ENCODE assay signal across 22 cellular contexts in the genomic region with DNA sequence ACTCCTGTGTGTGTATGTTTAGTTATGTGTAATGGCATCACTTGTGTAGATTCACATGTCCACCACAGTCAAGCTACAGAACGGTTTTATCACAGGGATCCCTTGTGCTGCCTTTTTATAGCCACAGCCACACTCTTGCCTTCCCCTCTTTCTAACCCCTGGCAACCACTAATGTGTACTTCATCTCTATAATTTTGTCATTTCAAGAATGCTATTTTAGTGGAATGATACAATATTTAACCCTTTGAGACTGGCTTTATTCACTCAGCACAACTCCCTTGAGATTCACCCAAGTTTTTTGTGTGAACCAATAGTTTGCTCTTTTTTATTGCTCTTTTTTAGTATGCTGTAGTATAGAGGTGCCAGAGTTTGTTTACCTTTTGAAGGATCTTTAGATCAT.
DNase-seq lines count a peak whose midpoint lies in the region; ATAC-seq, FAIRE-seq and TF ChIP-seq lines count a peak whose summit lies in the region.
"Had no signal": no experiment of that assay in that cellular context is flagged by ENCODE, and none has a peak within 500 bp of the region (broad histone marks: within the 10 kb centered on the region; RNA-seq: fewer than 3 reads in every experiment).

No MANE protein-coding gene starts in this region.

- in situ Hi-C loops in GM12878 (cut with MboI), result no loop called here

- TF ChIP-seq POLR2A in GM12891 (IDR thresholded peaks at IDR 0.05; ENCODE audit: low read depth, low read length) (no peak), GM12878 (IDR thresholded peaks at IDR 0.05; ENCODE audit: low read depth, low read length) (no peak)

- H3K9ac ChIP-seq in GM12878 (ENCODE audit: control insufficient read depth, insufficient read depth, low read length), result no peak overlapping the region
- H3K9ac ChIP-seq: SK-N-SH had no signal

- H3K36me3 Mint-ChIP-seq in progenitor cell of endocrine pancreas (ENCODE audit: insufficient read depth), result peaks cover 10% of the 10 kb centered on the region

- CTCF ChIA-PET in GM12878 (lab: Yijun Ruan, JAX), result no interaction called here

- RAD21 ChIA-PET in GM12878 (lab: Charles Lee; ENCODE audit: unreplicated experiment), result no interaction called here

- TF ChIP-seq CTCF in GM12878 (IDR thresholded peaks at IDR 0.05 in 2 of 3, conservative IDR thresholded peaks at IDR 0.05 in 1 of 3; ENCODE audit: control insufficient read depth in 2 of 3, extremely low read depth in 1 of 3, insufficient read depth in 1 of 3, low read depth in 3 of 3, low read length in 3 of 3) (no peak), progenitor cell of endocrine pancreas (IDR thresholded peaks at IDR 0.05; ENCODE audit: unreplicated experiment) (no peak)

- ATAC-seq in GM18909 (IDR thresholded peaks at IDR 0.05; ENCODE audit: poor library complexity, unreplicated experiment) (peak; percentile 44), HG03378 (IDR thresholded peaks at IDR 0.05; ENCODE audit: unreplicated experiment) (peak; percentile 61), GM12878 (peak; percentile 92), HG02938 (IDR thresholded peaks at IDR 0.05; ENCODE audit: unreplicated experiment) (no peak)
- ATAC-seq: A549 had no signal

- no peaks in the 10 kb centered on the region for H3K9me3 ChIP-seq in GM12878 (replicated peaks; ENCODE audit: control insufficient read depth, insufficient read depth, low read length)
- H3K9me3 ChIP-seq: A549, SK-N-SH had no signal

- H3K9me3 Mint-ChIP-seq in progenitor cell of endocrine pancreas (ENCODE audit: low read depth), result peaks cover 25% of the 10 kb centered on the region
- H3K9me3 Mint-ChIP-seq: T-helper 2 cell treated with Interferon-gamma antibody and Interleukin-4, amounts not matched to agents 5 μg/mL and 100 μg/mL, for 36 hours had no signal

- peak; percentile 19; the same call in 1 of the 2 replicates for TF ChIP-seq RAD21 in GM12878 (IDR thresholded peaks at IDR 0.05; ENCODE audit: insufficient read depth, low read depth, low read length)

- H3K4me2 ChIP-seq in GM12878 (ENCODE audit: control insufficient read depth, insufficient read depth), result 0 out of 2 replicates have a peak overlapping the region, but pooled peaks have one; percentile 54
- H3K4me2 ChIP-seq: A549, SK-N-SH had no signal

- H3K27me3 Mint-ChIP-seq in progenitor cell of endocrine pancreas, result no peaks in the 10 kb centered on the region
- H3K27me3 Mint-ChIP-seq: CD4-positive, alpha-beta memory T cell had no signal

- no peaks in the 10 kb centered on the region for H3K36me3 ChIP-seq in GM12878 (ENCODE audit: control insufficient read depth in 2 of 2, insufficient read depth in 2 of 2, low read length in 1 of 2)

- POLR2A ChIA-PET in GM12878 (lab: Charles Lee), result interaction anchor here (0.6 kb wide), 2 partner anchors 60 to 321 kb away, joined by 3 to 7 read pairs; no protein-coding TSS in a partner anchor

- no peak overlapping the region for H3K4me3 ChIP-seq in GM12878
- H3K4me3 ChIP-seq: A549 had no signal

- peak overlapping the region; percentile 13; the same call in 1 of the 2 replicates for H3K27ac ChIP-seq in GM12878 (ENCODE audit: control insufficient read depth, insufficient read depth)
- H3K27ac ChIP-seq: A549 had no signal

- no peaks in the 10 kb centered on the region for H4K20me1 ChIP-seq in GM12878 (ENCODE audit: control insufficient read depth, insufficient read depth)

- H3K27ac Mint-ChIP-seq in progenitor cell of endocrine pancreas, result no peak overlapping the region
- H3K27ac Mint-ChIP-seq: CD4-positive, alpha-beta memory T cell; T-helper 2 cell treated with Interferon-gamma antibody and Interleukin-4, amounts not matched to agents 5 μg/mL and 100 μg/mL, for 36 hours had no signal

- H3K4me3 Mint-ChIP-seq in progenitor cell of endocrine pancreas (ENCODE audit: low read depth), result no peak overlapping the region
- H3K4me3 Mint-ChIP-seq: CD4-positive, alpha-beta memory T cell; T-helper 2 cell treated with Interferon-gamma antibody and Interleukin-4, amounts not matched to agents 5 μg/mL and 100 μg/mL, for 36 hours had no signal

- no peak for DNase-seq in GM12891 (ENCODE audit: insufficient read length, low spot score)
- DNase-seq in GM12878 (ENCODE audit: low read depth, low spot score), result peak; percentile 9
- DNase-seq in progenitor cell of endocrine pancreas (ENCODE audit: low spot score, unreplicated experiment), result no peak
- no peak for DNase-seq in SIG-M5 (lab: John Stamatoyannopoulos, UW)
- DNase-seq in NCI-H2171 (lab: John Stamatoyannopoulos, UW), result no peak
- DNase-seq: CD4-positive, alpha-beta memory T cell; DMS153; GF-D8; IMR-90; NCI-H1417 treated with DMSO at 0.1 percent for 48 hours; NCI-H187 treated with DMSO at 0.1 percent for 48 hours; NCI-H446; NCI-H748 treated with DMSO at 0.1 percent for 48 hours; SHP77; SK-N-SH had no signal

- H3K27me3 ChIP-seq in GM12878 (replicated peaks in 1 of 2; ENCODE audit: control insufficient read depth in 2 of 2, insufficient read depth in 2 of 2, low read length in 1 of 2), result no peaks in the 10 kb centered on the region

- no peaks in the 10 kb centered on the region for H3K4me1 ChIP-seq in GM12878 (ENCODE audit: control insufficient read depth, insufficient read depth, low read length)
- H3K4me1 ChIP-seq: A549 had no signal

- SMC1A ChIA-PET in GM12878 (lab: Charles Lee; ENCODE audit: uncharacterized antibody, unreplicated experiment), result no interaction called here

- FAIRE-seq in GM12891 (lab: Jason Lieb, UNC), result peak; percentile 94
- peak; percentile 47 for FAIRE-seq in GM12878 (lab: Jason Lieb, UNC)
- FAIRE-seq: H54, HTR-8/SVneo had no signal

- H3K4me1 Mint-ChIP-seq in progenitor cell of endocrine pancreas (ENCODE audit: low read depth), result no peaks in the 10 kb centered on the region

- H3K79me2 ChIP-seq in GM12878 (ENCODE audit: control insufficient read depth, insufficient read depth, low read length), result no peaks in the 10 kb centered on the region

- TF ChIP-seq EP300 in GM12878 (IDR thresholded peaks at IDR 0.05; ENCODE audit: borderline replicate concordance in 1 of 2, control insufficient read depth in 1 of 2, low read depth in 2 of 2, low read length in 2 of 2), result no peak

- intact Hi-C loops in GM12878 (cut with micrococcal nuclease; ENCODE audit: unreplicated experiment), result loop anchor here (5.0 kb wide), 1 partner anchor 110 kb away; a partner anchor contains a TSS

- H2AFZ ChIP-seq in GM12878 (ENCODE audit: control insufficient read depth, low read depth, low read length), result peak overlapping the region; percentile 6

- 6% methylated on average over 1 of the region's 1 CpG for WGBS in GM12878 (ENCODE audit: insufficient coverage, insufficient replicate concordance, low lambda C conversion rate, missing lambda C conversion rate)

- no TSS peak for BruUV-seq in GM12878 (replicated peaks; lab: Mats Ljungman, UMichigan)

TF ChIP-seq in GM12891, 5 proteins besides CTCF, POLR2A, EP300 and RAD21:
- TF ChIP-seq POLR2AphosphoS5 (IDR thresholded peaks at IDR 0.05; ENCODE audit: low read depth, low read length) (peak; percentile 54; the same call in 1 of the 2 replicates), POU2F2 (IDR thresholded peaks at IDR 0.05; ENCODE audit: low read depth, low read length) (no peak)
TF ChIP-seq in GM12891: peak in this region for 1.

TF ChIP-seq in GM12878, 131 proteins besides CTCF, POLR2A, EP300 and RAD21 (continues in another document):
- TF ChIP-seq, protein P1, sequence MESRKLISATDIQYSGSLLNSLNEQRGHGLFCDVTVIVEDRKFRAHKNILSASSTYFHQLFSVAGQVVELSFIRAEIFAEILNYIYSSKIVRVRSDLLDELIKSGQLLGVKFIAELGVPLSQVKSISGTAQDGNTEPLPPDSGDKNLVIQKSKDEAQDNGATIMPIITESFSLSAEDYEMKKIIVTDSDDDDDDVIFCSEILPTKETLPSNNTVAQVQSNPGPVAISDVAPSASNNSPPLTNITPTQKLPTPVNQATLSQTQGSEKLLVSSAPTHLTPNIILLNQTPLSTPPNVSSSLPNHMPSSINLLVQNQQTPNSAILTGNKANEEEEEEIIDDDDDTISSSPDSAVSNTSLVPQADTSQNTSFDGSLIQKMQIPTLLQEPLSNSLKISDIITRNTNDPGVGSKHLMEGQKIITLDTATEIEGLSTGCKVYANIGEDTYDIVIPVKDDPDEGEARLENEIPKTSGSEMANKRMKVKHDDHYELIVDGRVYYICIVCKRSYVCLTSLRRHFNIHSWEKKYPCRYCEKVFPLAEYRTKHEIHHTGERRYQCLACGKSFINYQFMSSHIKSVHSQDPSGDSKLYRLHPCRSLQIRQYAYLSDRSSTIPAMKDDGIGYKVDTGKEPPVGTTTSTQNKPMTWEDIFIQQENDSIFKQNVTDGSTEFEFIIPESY (IDR thresholded peaks at IDR 0.05), result no peak
- TF ChIP-seq, protein P2, sequence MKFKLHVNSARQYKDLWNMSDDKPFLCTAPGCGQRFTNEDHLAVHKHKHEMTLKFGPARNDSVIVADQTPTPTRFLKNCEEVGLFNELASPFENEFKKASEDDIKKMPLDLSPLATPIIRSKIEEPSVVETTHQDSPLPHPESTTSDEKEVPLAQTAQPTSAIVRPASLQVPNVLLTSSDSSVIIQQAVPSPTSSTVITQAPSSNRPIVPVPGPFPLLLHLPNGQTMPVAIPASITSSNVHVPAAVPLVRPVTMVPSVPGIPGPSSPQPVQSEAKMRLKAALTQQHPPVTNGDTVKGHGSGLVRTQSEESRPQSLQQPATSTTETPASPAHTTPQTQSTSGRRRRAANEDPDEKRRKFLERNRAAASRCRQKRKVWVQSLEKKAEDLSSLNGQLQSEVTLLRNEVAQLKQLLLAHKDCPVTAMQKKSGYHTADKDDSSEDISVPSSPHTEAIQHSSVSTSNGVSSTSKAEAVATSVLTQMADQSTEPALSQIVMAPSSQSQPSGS (IDR thresholded peaks at IDR 0.05; ENCODE audit: low read length), result peak; percentile 96
- TF ChIP-seq CREB1 (IDR thresholded peaks at IDR 0.05; ENCODE audit: low read depth) (no peak), STAT1 (conservative IDR thresholded peaks at IDR 0.05) (no peak), STAT3 (IDR thresholded peaks at IDR 0.05; ENCODE audit: low read depth, low read length) (no peak), RCOR1 (conservative IDR thresholded peaks at IDR 0.05; ENCODE audit: low read depth, low read length) (no peak), ZZZ3 (IDR thresholded peaks at IDR 0.05; ENCODE audit: control insufficient read depth, insufficient read length, low read depth) (no peak), ETV6 (conservative IDR thresholded peaks at IDR 0.05 in 1 of 2, IDR thresholded peaks at IDR 0.05 in 1 of 2; ENCODE audit: borderline replicate concordance in 1 of 2, low read depth in 1 of 2) (peak in 1 of 2 experiments; percentile 49; a peak in 1 of 4 replicates), RELA (IDR thresholded peaks at IDR 0.05; ENCODE audit: borderline replicate concordance, partially characterized antibody) (no peak), NFXL1 (IDR thresholded peaks at IDR 0.05; ENCODE audit: borderline replicate concordance) (no peak), WRNIP1 (IDR thresholded peaks at IDR 0.05; ENCODE audit: borderline replicate concordance, low read depth, low read length) (no peak), ESRRA (IDR thresholded peaks at IDR 0.05; ENCODE audit: low read length) (no peak), FOXK2 (IDR thresholded peaks at IDR 0.05) (no peak), MTA3 (IDR thresholded peaks at IDR 0.05; ENCODE audit: borderline replicate concordance, low read length) (0 out of 2 replicates have a peak, but pooled peaks have one; percentile 43), ZBED1 (IDR thresholded peaks at IDR 0.05; ENCODE audit: borderline replicate concordance) (peak; percentile 81)
